ENCODE assay signal across 24 cellular contexts in the genomic region with DNA sequence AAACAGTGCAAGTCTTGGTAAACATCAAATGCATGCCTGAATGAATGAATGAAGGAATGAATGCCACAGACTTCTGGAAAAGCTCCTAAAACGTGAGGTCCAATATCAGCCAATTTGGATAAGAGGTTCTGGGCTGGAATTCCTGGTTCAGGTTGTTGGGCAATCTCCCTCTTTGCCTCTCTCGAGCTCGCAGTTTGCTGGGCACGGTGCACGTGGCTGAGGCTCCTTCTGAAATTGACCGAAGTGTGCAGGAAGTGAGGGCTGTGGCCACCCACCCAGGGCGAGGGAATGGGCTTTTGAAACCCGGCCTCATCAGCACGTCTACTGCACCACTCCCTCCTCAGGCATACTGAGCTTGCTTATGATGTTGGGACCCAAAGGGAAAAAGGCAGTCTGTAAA.
DNase-seq lines count a peak whose midpoint lies in the region; ATAC-seq and TF ChIP-seq lines count a peak whose summit lies in the region.
"Had no signal": no experiment of that assay in that cellular context is flagged by ENCODE, and none has a peak within 500 bp of the region (broad histone marks: within the 10 kb centered on the region; RNA-seq: fewer than 3 reads in every experiment).

No MANE protein-coding gene starts in this region.

- TF ChIP-seq RAD21 in IMR-90 (IDR thresholded peaks at IDR 0.05; ENCODE audit: low read length) = no peak

- H3K4me1 ChIP-seq in IMR-90 (ENCODE audit: control insufficient read depth, insufficient read depth, low read length) = no peaks in the 10 kb centered on the region
- peaks cover 0 to 6% (median 0%) of the 10 kb centered on the region in 4 donors for H3K4me1 ChIP-seq in sigmoid colon
- H3K4me1 ChIP-seq in trophoblast cell (ENCODE audit: control insufficient read depth in 1 of 2, insufficient read depth in 2 of 2, low read length in 2 of 2) = no peaks in the 10 kb centered on the region
- H3K4me1 ChIP-seq: SJCRH30 had no signal

- H3K4me3 ChIP-seq in IMR-90 (ENCODE audit: insufficient read depth, low read depth, low read length) (no peak overlapping the region), fibroblast of the aortic adventitia (ENCODE audit: low read depth, low read length) (no peak overlapping the region), sigmoid colon (no peak overlapping the region), trophoblast cell (ENCODE audit: low read depth, low read length) (no peak overlapping the region)
- H3K4me3 ChIP-seq: mucosa of descending colon, SJCRH30, smooth muscle cell had no signal

- no peaks in the 10 kb centered on the region for H3K9me3 ChIP-seq in IMR-90 (ENCODE audit: control insufficient read depth, insufficient read depth, low read length)
- no peaks in the 10 kb centered on the region for H3K9me3 ChIP-seq in sigmoid colon
- H3K9me3 ChIP-seq in trophoblast cell (ENCODE audit: insufficient read depth, low read depth, low read length) = no peaks in the 10 kb centered on the region
- H3K9me3 ChIP-seq: heart left ventricle, mucosa of descending colon, SJCRH30, tibial artery had no signal

- H3K36me3 Mint-ChIP-seq in CD14-positive monocyte = no peaks in the 10 kb centered on the region
- H3K36me3 Mint-ChIP-seq: natural killer cell treated with Interleukin-12 subunit alpha and Interleukin-12 subunit beta and Interleukin-15 and Interleukin-18, amount 100 ng/mL, for 72 hours; WTC11 had no signal

- no TSS peak for BruUV-seq in IMR-90 (replicated peaks; lab: Mats Ljungman, UMichigan)

- H3K79me2 ChIP-seq in trophoblast cell (ENCODE audit: control insufficient read depth, insufficient read depth, low read length, poor library complexity) = no peaks in the 10 kb centered on the region

- H2BK5ac ChIP-seq in IMR-90 (ENCODE audit: low read depth, low read length, poor library complexity, severe bottlenecking) (no peak overlapping the region), trophoblast cell (ENCODE audit: low read depth, low read length, poor library complexity) (no peak overlapping the region)

- ATAC-seq in IMR-90 (ENCODE audit: low read depth) = no peak
- ATAC-seq: heart left ventricle; mucosa of descending colon; natural killer cell treated with Interleukin-12 subunit alpha and Interleukin-12 subunit beta and Interleukin-15 and Interleukin-18, amount 100 ng/mL, for 72 hours; WTC11 had no signal

- H3K9me3 Mint-ChIP-seq in CD14-positive monocyte = no peaks in the 10 kb centered on the region
- H3K9me3 Mint-ChIP-seq: activated CD4-positive, alpha-beta T cell treated with anti-CD3 and anti-CD28 coated beads, Interleukin-2, amount 10 ng/mL, durations not matched to agents 7 days and 5 days; central memory CD8-positive, alpha-beta T cell; endodermal cell; natural killer cell treated with Interleukin-12 subunit alpha and Interleukin-12 subunit beta and Interleukin-15 and Interleukin-18, amount 100 ng/mL, for 72 hours; stimulated activated naive CD8-positive, alpha-beta T cell treated with anti-CD3 and anti-CD28 coated beads, Interleukin-15, Interleukin-2, amounts not matched to agents 100 ng/mL and 50 ng/mL, for 24 hours; WTC11 had no signal

- no peak overlapping the region for H3K56ac ChIP-seq in IMR-90 (ENCODE audit: extremely low read depth, insufficient read depth, low read length)

- H4K20me1 ChIP-seq in IMR-90 (ENCODE audit: insufficient read depth, low read length) = no peaks in the 10 kb centered on the region

- no peak overlapping the region for H4K8ac ChIP-seq in IMR-90 (ENCODE audit: low read depth in 2 of 2, low read length in 2 of 2)
- no peak overlapping the region for H4K8ac ChIP-seq in trophoblast cell (ENCODE audit: low read depth, low read length)

- H2BK12ac ChIP-seq in trophoblast cell (ENCODE audit: low read length) = no peak overlapping the region

- H3K27ac Mint-ChIP-seq in CD14-positive monocyte = peak overlapping the region in 1 of 7 donors; percentile 50
- H3K27ac Mint-ChIP-seq: activated CD4-positive, alpha-beta T cell treated with anti-CD3 and anti-CD28 coated beads, Interleukin-2, amount 10 ng/mL, durations not matched to agents 7 days and 5 days; endodermal cell; natural killer cell treated with Interleukin-12 subunit alpha and Interleukin-12 subunit beta and Interleukin-15 and Interleukin-18, amount 100 ng/mL, for 72 hours; stimulated activated naive CD8-positive, alpha-beta T cell treated with anti-CD3 and anti-CD28 coated beads, Interleukin-15, Interleukin-2, amounts not matched to agents 100 ng/mL and 50 ng/mL, for 24 hours; WTC11 had no signal

- no peak overlapping the region for H3K4me3 Mint-ChIP-seq in CD14-positive monocyte
- H3K4me3 Mint-ChIP-seq: activated CD4-positive, alpha-beta T cell treated with anti-CD3 and anti-CD28 coated beads, Interleukin-2, amount 10 ng/mL, durations not matched to agents 7 days and 5 days; central memory CD8-positive, alpha-beta T cell; endodermal cell; natural killer cell treated with Interleukin-12 subunit alpha and Interleukin-12 subunit beta and Interleukin-15 and Interleukin-18, amount 100 ng/mL, for 72 hours; stimulated activated naive CD8-positive, alpha-beta T cell treated with anti-CD3 and anti-CD28 coated beads, Interleukin-15, Interleukin-2, amounts not matched to agents 100 ng/mL and 50 ng/mL, for 24 hours; WTC11 had no signal

- POLR2A ChIA-PET in IMR-90 (lab: Charles Lee; ENCODE audit: unreplicated experiment) = no interaction called here

- no peak overlapping the region for H3K27ac ChIP-seq in IMR-90 (ENCODE audit: insufficient read depth, low read length)
- no peak overlapping the region for H3K27ac ChIP-seq in sigmoid colon
- H3K27ac ChIP-seq in trophoblast cell (ENCODE audit: low read depth, low read length) = no peak overlapping the region
- H3K27ac ChIP-seq: heart left ventricle, SJCRH30 had no signal

- peak; percentile 34 for DNase-seq in CD14-positive monocyte (ENCODE audit: low spot score)
- DNase-seq in IMR-90 = no peak
- peak; percentile 24 for DNase-seq in fibroblast of the aortic adventitia (ENCODE audit: low read depth)
- peak; percentile 55 for DNase-seq in sigmoid colon
- DNase-seq in trophoblast cell = no peak
- DNase-seq in SIG-M5 treated with dmso at 0.1 percent for 504 hours (lab: John Stamatoyannopoulos, UW; ENCODE audit: unreplicated experiment) = no peak
- DNase-seq in NCI-H1092 treated with DMSO at 0.1 percent for 48 hours (lab: John Stamatoyannopoulos, UW) = no peak
- DNase-seq: activated CD4-positive, alpha-beta T cell treated with anti-CD3 and anti-CD28 coated beads, Interleukin-2, amount 10 ng/mL, durations not matched to agents 7 days and 5 days; Calu3; dermis blood vessel endothelial cell; endodermal cell; foreskin melanocyte; NCI-H748 treated with DMSO at 0.1 percent for 48 hours; SJCRH30; stimulated activated CD4-positive, alpha-beta T cell treated with anti-CD3 and anti-CD28 coated beads, Interleukin-2, amount 100 ng/mL, for 24 hours; T1000 had no signal

- no peaks in the 10 kb centered on the region for H3K9me1 ChIP-seq in IMR-90 (ENCODE audit: insufficient read depth, low read length)

- no peak overlapping the region for H4K12ac ChIP-seq in trophoblast cell (ENCODE audit: low read depth, low read length)

- dilution Hi-C loops in IMR-90 (cut with HindIII; ENCODE audit: low sequenced_read_pairs, unreplicated experiment) = no loop called here

- no peak for TF ChIP-seq EP300 in sigmoid colon (IDR thresholded peaks at IDR 0.05)

- intact Hi-C loops in CD14-positive monocyte (cut with micrococcal nuclease) = no loop called here
- intact Hi-C loops in IMR-90 (cut with micrococcal nuclease) = no loop called here
- intact Hi-C loops in sigmoid colon (cut with DNase I) = no loop called here

- H2BK15ac ChIP-seq in IMR-90 (ENCODE audit: low read depth, low read length) = no peak overlapping the region

- H3K4me1 Mint-ChIP-seq in CD14-positive monocyte = peaks cover 10% of the 10 kb centered on the region
- H3K4me1 Mint-ChIP-seq: activated CD4-positive, alpha-beta T cell treated with anti-CD3 and anti-CD28 coated beads, Interleukin-2, amount 10 ng/mL, durations not matched to agents 7 days and 5 days; central memory CD8-positive, alpha-beta T cell; endodermal cell had no signal

- no peak overlapping the region for H3K9ac ChIP-seq in IMR-90 (ENCODE audit: low read depth, low read length)
- no peak overlapping the region for H3K9ac ChIP-seq in trophoblast cell (ENCODE audit: low read length)

- H3K23ac ChIP-seq in IMR-90 (ENCODE audit: low read depth, low read length) = no peak overlapping the region
- no peak overlapping the region for H3K23ac ChIP-seq in trophoblast cell (ENCODE audit: low read length)

- TF ChIP-seq CTCF in CD14-positive monocyte (IDR thresholded peaks at IDR 0.05) = no peak
- TF ChIP-seq CTCF in IMR-90 (conservative IDR thresholded peaks at IDR 0.05; ENCODE audit: low read depth, low read length) = no peak
- no peak for TF ChIP-seq CTCF in fibroblast of the aortic adventitia (IDR thresholded peaks at IDR 0.05; ENCODE audit: insufficient read depth, low read length)
- TF ChIP-seq CTCF in sigmoid colon (IDR thresholded peaks at IDR 0.05) = no peak

- H3K18ac ChIP-seq in IMR-90 (ENCODE audit: low read depth, low read length) (no peak overlapping the region), trophoblast cell (ENCODE audit: low read length) (no peak overlapping the region)

- H3K14ac ChIP-seq in IMR-90 (replicated peaks; ENCODE audit: low read depth, low read length) (no peak overlapping the region), trophoblast cell (ENCODE audit: low read length) (no peak overlapping the region)

- TF ChIP-seq POLR2A in IMR-90 (IDR thresholded peaks at IDR 0.05; ENCODE audit: low read depth, low read length) (no peak), sigmoid colon (IDR thresholded peaks at IDR 0.05) (no peak)

- no peak overlapping the region for H4K91ac ChIP-seq in IMR-90 (ENCODE audit: insufficient read depth, low read depth, low read length)
- H4K91ac ChIP-seq in trophoblast cell (ENCODE audit: low read depth, low read length) = no peak overlapping the region

- H3K27me3 ChIP-seq in IMR-90 (ENCODE audit: control insufficient read depth, insufficient read depth, low read length) (no peaks in the 10 kb centered on the region; the same call in 1 of the 2 replicates), sigmoid colon (no peaks in the 10 kb centered on the region), trophoblast cell (ENCODE audit: insufficient read depth, low read length) (no peaks in the 10 kb centered on the region)
- H3K27me3 ChIP-seq: heart left ventricle, SJCRH30, tibial artery had no signal

- H3K27me3 Mint-ChIP-seq in CD14-positive monocyte (ENCODE audit: low read depth in 3 of 3) = peaks cover 0 to 3% (median 1%) of the 10 kb centered on the region in 3 donors
- H3K27me3 Mint-ChIP-seq: activated CD4-positive, alpha-beta T cell treated with anti-CD3 and anti-CD28 coated beads, Interleukin-2, amount 10 ng/mL, durations not matched to agents 7 days and 5 days; natural killer cell treated with Interleukin-12 subunit alpha and Interleukin-12 subunit beta and Interleukin-15 and Interleukin-18, amount 100 ng/mL, for 72 hours; stimulated activated naive CD8-positive, alpha-beta T cell treated with anti-CD3 and anti-CD28 coated beads, Interleukin-15, Interleukin-2, amounts not matched to agents 100 ng/mL and 50 ng/mL, for 24 hours had no signal

- CTCF ChIA-PET in IMR-90 (lab: Yijun Ruan, JAX) = no interaction called here

- H2BK20ac ChIP-seq in IMR-90 (ENCODE audit: low read depth, low read length) = no peak overlapping the region

- H3K4ac ChIP-seq in IMR-90 (ENCODE audit: low read depth, low read length) (no peak overlapping the region), trophoblast cell (ENCODE audit: low read depth, low read length) (no peak overlapping the region)

- no peak overlapping the region for H4K5ac ChIP-seq in IMR-90 (ENCODE audit: low read depth, low read length)

- H2AK5ac ChIP-seq in IMR-90 (ENCODE audit: low read depth, low read length) = no peak overlapping the region
- H2AK5ac ChIP-seq in trophoblast cell (ENCODE audit: low read length) = no peak overlapping the region

- H2AFZ ChIP-seq in IMR-90 (replicated peaks; ENCODE audit: low read length, poor library complexity) (no peak overlapping the region), trophoblast cell (ENCODE audit: insufficient read depth, low read length, poor library complexity) (no peak overlapping the region)

- no peaks in the 10 kb centered on the region for H3K36me3 ChIP-seq in IMR-90 (ENCODE audit: control insufficient read depth, insufficient read depth, low read length)
- H3K36me3 ChIP-seq in sigmoid colon = no peaks in the 10 kb centered on the region
- H3K36me3 ChIP-seq in trophoblast cell (ENCODE audit: control insufficient read depth in 1 of 2, insufficient read depth in 2 of 2, low read length in 2 of 2) = no peaks in the 10 kb centered on the region
- H3K36me3 ChIP-seq: heart left ventricle, SJCRH30, tibial artery had no signal

- in situ Hi-C loops in IMR-90 (cut with MboI; ENCODE audit: low sequenced_read_pairs) = no loop called here

- no peak overlapping the region for H3K4me2 ChIP-seq in IMR-90 (ENCODE audit: low read depth, low read length)
- no peak overlapping the region for H3K4me2 ChIP-seq in trophoblast cell (ENCODE audit: low read length)
- H3K4me2 ChIP-seq: smooth muscle cell had no signal

- H3K79me1 ChIP-seq in IMR-90 (ENCODE audit: low read depth in 1 of 2, low read length in 2 of 2) (no peaks in the 10 kb centered on the region), trophoblast cell (ENCODE audit: low read length) (no peaks in the 10 kb centered on the region)

- H2BK120ac ChIP-seq in IMR-90 (ENCODE audit: low read depth, low read length) (no peak overlapping the region), trophoblast cell (ENCODE audit: insufficient read depth, low read length, poor library complexity) (no peak overlapping the region)

- peak overlapping the region; percentile 10 for H2AK9ac ChIP-seq in IMR-90 (replicated peaks; ENCODE audit: low read depth, low read length, poor library complexity)

- no CpG with 5 or more reads among the region's 9 CpGs for WGBS in IMR-90 (ENCODE audit: extremely low coverage in 2 of 2, insufficient read length in 1 of 2), 2 experiments
- 72 to 79% methylated on average over 9 of the region's 9 CpGs for WGBS in sigmoid colon, 2 donors
- WGBS in trophoblast cell (ENCODE audit: extremely low coverage, insufficient coverage, insufficient read length) = no CpG with 5 or more reads among the region's 9 CpGs

Comparison
In these comparisons a context has a peak if more than half of its experiments do, and no peak if none do; other contexts are left out.
1. DNase-seq: peak in CD14-positive monocyte (single experiment), fibroblast of the aortic adventitia (single experiment) and sigmoid colon (single experiment); none in IMR-90 (single experiment), trophoblast cell (0 of 2), SIG-M5 treated with dmso at 0.1 percent for 504 hours (single experiment) and NCI-H1092 treated with DMSO at 0.1 percent for 48 hours (single experiment).